Comparison of ENCODE assay signal across 8 cellular contexts in the genomic region with DNA sequence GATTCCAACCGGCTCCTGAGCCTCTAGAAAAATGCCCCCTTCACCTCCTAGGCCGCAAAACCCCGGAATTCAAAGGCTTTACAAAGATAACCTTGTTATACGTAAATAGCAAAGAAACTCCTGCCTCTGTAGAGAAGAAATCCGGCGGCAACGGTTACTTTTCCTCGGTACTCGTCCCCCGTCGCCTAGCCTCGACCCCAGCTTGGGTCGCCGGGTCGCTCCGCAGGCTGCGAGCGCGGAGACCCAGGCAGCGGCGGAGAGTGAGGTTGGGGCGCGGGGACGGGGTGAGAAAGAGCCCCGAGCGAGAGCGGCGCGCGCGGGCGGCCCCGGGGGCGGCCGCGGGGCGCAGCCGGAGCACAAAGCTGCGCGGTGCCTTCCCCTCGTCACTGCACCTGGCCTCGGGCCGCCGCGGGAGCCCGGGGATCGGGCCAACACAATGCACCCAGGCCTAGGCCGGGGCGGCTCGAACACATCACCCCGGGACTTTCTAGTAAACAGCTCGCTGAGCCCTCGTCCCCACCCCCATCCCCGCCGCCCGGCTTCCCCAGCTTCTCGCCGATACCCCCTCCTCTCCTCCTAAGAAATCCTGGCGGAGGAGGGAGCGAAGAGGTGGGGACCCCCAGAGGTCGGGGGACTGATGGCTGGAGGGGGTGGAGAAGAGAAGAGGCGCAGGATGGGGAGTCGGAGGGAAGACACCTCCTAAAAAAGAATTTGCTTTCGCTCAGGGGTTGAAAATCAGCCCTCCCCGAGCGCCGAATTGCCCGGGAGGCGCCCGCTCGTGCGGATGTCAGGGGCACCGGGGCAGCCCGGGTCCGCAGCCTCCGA. TPM values are rescaled to one million over a fixed set of nuclear protein-coding genes. Genes with fewer than 3 reads are reported as not detected.
DNase-seq lines count a peak whose midpoint lies in the region; ATAC-seq and FAIRE-seq lines count a peak whose summit lies in the region.

No MANE protein-coding gene starts in this region.

- H3K9me3 ChIP-seq in muscle layer of colon (ENCODE audit: low read length), result no peaks in the 10 kb centered on the region

- FAIRE-seq in urothelium cell line (lab: Jason Lieb, UNC), result no peak

- H3K36me3 ChIP-seq in muscle layer of colon (ENCODE audit: insufficient read depth, low read length), result no peaks in the 10 kb centered on the region

- peak overlapping the region; percentile 56 for H3K9ac ChIP-seq in muscle layer of colon (ENCODE audit: low read length)

- H3K27ac ChIP-seq in muscle layer of colon (ENCODE audit: low read depth, low read length), result peak overlapping the region; percentile 73

- no peaks in the 10 kb centered on the region for H3K4me1 ChIP-seq in muscle layer of colon (ENCODE audit: insufficient read depth, low read length)

- peak overlapping the region; percentile 72 to 96 for H3K4me3 ChIP-seq in muscle layer of colon (ENCODE audit: low read depth in 1 of 2, low read length in 2 of 2)

- peak; percentile 5 for DNase-seq in stimulated activated CD4-positive, alpha-beta T cell treated with anti-CD3 and anti-CD28 coated beads, Interleukin-4, amount 100 ng/mL, for 1 hour
- no peak for DNase-seq in stimulated activated CD4-positive, alpha-beta T cell treated with anti-CD3 and anti-CD28 coated beads, Interleukin-4, amount 100 ng/mL, for 24 hours
- DNase-seq in RPMI8226 (peak; percentile 7), urothelium cell line (ENCODE audit: low spot score) (peak; percentile 45)
- no peak for DNase-seq in central memory CD4-positive, alpha-beta T cell

- H3K27me3 ChIP-seq in muscle layer of colon (ENCODE audit: control insufficient read depth in 1 of 2, insufficient read depth in 2 of 2, low read length in 2 of 2), result no peaks in the 10 kb centered on the region

- ATAC-seq in esophagus mucosa, result peak; percentile 54
- no peak for ATAC-seq in GM21381 (IDR thresholded peaks at IDR 0.05; ENCODE audit: unreplicated experiment)

RNA-seq across cellular contexts. Expression of gene MPPED2, which starts 0.9 kb away (rescaled TPM):
- 0.72 TPM for total RNA-seq in esophagus mucosa

Comparison
In these comparisons a context has a peak if more than half of its experiments do, and no peak if none do; other contexts are left out.
1. DNase-seq: peak in stimulated activated CD4-positive, alpha-beta T cell treated with anti-CD3 and anti-CD28 coated beads, Interleukin-4, amount 100 ng/mL, for 1 hour (single experiment), RPMI8226 (single experiment) and urothelium cell line (single experiment); none in stimulated activated CD4-positive, alpha-beta T cell treated with anti-CD3 and anti-CD28 coated beads, Interleukin-4, amount 100 ng/mL, for 24 hours (single experiment) and central memory CD4-positive, alpha-beta T cell (single experiment).